Comparison of ENCODE assay signal across 28 cellular contexts in genomic region chr21:45456836-45457160, GRCh38. TPM values are rescaled to one million over a fixed set of nuclear protein-coding genes. Genes with fewer than 3 reads are reported as not detected.
DNase-seq lines count a peak whose midpoint lies in the region; ATAC-seq and TF ChIP-seq lines count a peak whose summit lies in the region.
"Had no signal": no experiment of that assay in that cellular context is flagged by ENCODE, and none has a peak within 500 bp of the region (broad histone marks: within the 10 kb centered on the region; RNA-seq: fewer than 3 reads in every experiment).

No MANE protein-coding gene starts in this region.

- H3K4me3 ChIP-seq in right cardiac atrium (ENCODE audit: low read length) (no peak overlapping the region), sigmoid colon (peak overlapping the region; percentile 32 to 48 (median 47))
- H3K4me3 ChIP-seq: hepatocyte, MG63, ovary had no signal

- POLR2A ChIA-PET in GM10248 (lab: Yijun Ruan, JAX) = no interaction called here

- no peaks in the 10 kb centered on the region for H3K4me1 ChIP-seq in right cardiac atrium (ENCODE audit: control insufficient read depth, insufficient read depth, low read length)
- H3K4me1 ChIP-seq in sigmoid colon = peaks cover 0 to 76% (median 66%) of the 10 kb centered on the region in 4 donors
- H3K4me1 ChIP-seq: gastrocnemius medialis had no signal

- H3K9me3 ChIP-seq in right cardiac atrium (ENCODE audit: control insufficient read depth, low read length) (no peaks in the 10 kb centered on the region), sigmoid colon (peaks cover 0 to 3% (median 0%) of the 10 kb centered on the region in 4 donors)
- H3K9me3 ChIP-seq: gastrocnemius medialis, ovary had no signal

- no peak for TF ChIP-seq POLR2A in sigmoid colon (IDR thresholded peaks at IDR 0.05)

- H3K36me3 ChIP-seq in sigmoid colon = no peaks in the 10 kb centered on the region
- H3K36me3 ChIP-seq: gastrocnemius medialis, MG63, ovary, transverse colon, WERI-Rb-1 had no signal

- no peak for TF ChIP-seq EP300 in sigmoid colon (IDR thresholded peaks at IDR 0.05)

- CTCF ChIA-PET in GM10248 (lab: Yijun Ruan, JAX) = no interaction called here

- TF ChIP-seq CTCF in sigmoid colon (IDR thresholded peaks at IDR 0.05) (no peak), GM10248 (IDR thresholded peaks at IDR 0.05; ENCODE audit: control extremely low read depth, extremely low read depth, low read depth, missing control alignments) (no peak)

- H3K27me3 ChIP-seq in right cardiac atrium (ENCODE audit: control insufficient read depth, insufficient read depth) (no peaks in the 10 kb centered on the region), sigmoid colon (no peaks in the 10 kb centered on the region)
- H3K27me3 ChIP-seq: hepatocyte, MG63, ovary, transverse colon had no signal

- DNase-seq in Right ventricle myocardium superior (peak; percentile 31), cardiac septum (ENCODE audit: low spot score) (no peak), right cardiac atrium (peak; percentile 17 to 67 (median 44)), sigmoid colon (peak; percentile 58), NCI-H524 treated with DMSO at 0.1 percent for 48 hours (lab: John Stamatoyannopoulos, UW) (no peak), SKM-1 treated with dmso at 0.1 percent for 144 hours (lab: John Stamatoyannopoulos, UW; ENCODE audit: unreplicated experiment) (no peak), GM10248 (ENCODE audit: extremely low spot score) (no peak)
- DNase-seq: activated CD4-positive, alpha-beta T cell treated with anti-CD3 and anti-CD28 coated beads for 4 hours; activated naive CD4-positive, alpha-beta T cell treated with anti-CD3 and anti-CD28 coated beads, Interleukin-2, amount 50 U/mL, for 16 hours; gastrocnemius medialis; KG1; mesenchymal stem cell; MG63; NCI-H187 treated with DMSO at 0.1 percent for 48 hours; NCI-H2171 treated with DMSO at 0.1 percent for 48 hours; NCI-H510A treated with DMSO at 0.1 percent for 48 hours; NK-92 treated with Interleukin-12 subunit alpha and Interleukin-12 subunit beta, amount 100 ng/mL, for 24 hours; retina; SIG-M5; stimulated activated CD4-positive, alpha-beta T cell treated with anti-CD3 and anti-CD28 coated beads, Interleukin-12 subunit alpha, Interleukin-12 subunit beta, amount 100 ng/mL, for 4 hours; stimulated activated CD4-positive, alpha-beta T cell treated with anti-CD3 and anti-CD28 coated beads, Interleukin-2, amount 100 ng/mL, for 48 hours; stimulated activated naive CD8-positive, alpha-beta T cell treated with anti-CD3 and anti-CD28 coated beads, Interleukin-15, amount 100 ng/mL, for 72 hours; T-helper 9 cell; transverse colon; WERI-Rb-1 had no signal

- no peak overlapping the region for H3K27ac ChIP-seq in right cardiac atrium (ENCODE audit: low read length)
- H3K27ac ChIP-seq in sigmoid colon = no peak overlapping the region
- H3K27ac ChIP-seq: gastrocnemius medialis, hepatocyte, ovary, transverse colon, WERI-Rb-1 had no signal

- intact Hi-C loops in Right ventricle myocardium superior (cut with DNase I) = no loop called here
- intact Hi-C loops in cardiac septum (cut with DNase I) = no loop called here
- intact Hi-C loops in right cardiac atrium (cut with DNase I) = no loop called here
- intact Hi-C loops in sigmoid colon (cut with DNase I) = no loop called here

- no peak for ATAC-seq in Right ventricle myocardium superior (ENCODE audit: poor library complexity)
- no peak for ATAC-seq in right cardiac atrium
- no peak for ATAC-seq in GM21367 (IDR thresholded peaks at IDR 0.05; ENCODE audit: unreplicated experiment)
- ATAC-seq: gastrocnemius medialis had no signal

- WGBS in right cardiac atrium = 89% methylated on average over 15 of the region's 15 CpGs
- WGBS in sigmoid colon, 2 donors = 73 to 87% methylated on average over 15 of the region's 15 CpGs

RNA-seq across cellular contexts. Expression of gene COL18A1, which starts 51.8 kb away (rescaled TPM):
- total RNA-seq in Right ventricle myocardium superior = 44.2 TPM
- 77.0 TPM for total RNA-seq in cardiac septum
- total RNA-seq in right cardiac atrium = 100 to 1,000 TPM in 1 of 4 donors, 10 to 100 TPM in 3; 63.5 to 134 (median 84.6) TPM
- polyA plus RNA-seq in right cardiac atrium = 52.3 TPM
- total RNA-seq in sigmoid colon = 100 to 1,000 TPM in 3 of 4 donors, 10 to 100 TPM in 1; 39.7 to 197 (median 103) TPM
- 10 to 100 TPM in 1 of 3 donors, 1 to 10 TPM in 2; 4.4 to 34.8 (median 5.4) TPM for polyA plus RNA-seq in sigmoid colon

Comparison
In these comparisons a context has a peak if more than half of its experiments do, and no peak if none do; other contexts are left out.
1. DNase-seq: peak in Right ventricle myocardium superior (single experiment), right cardiac atrium (3 of 3) and sigmoid colon (single experiment); none in cardiac septum (single experiment), NCI-H524 treated with DMSO at 0.1 percent for 48 hours (single experiment), SKM-1 treated with dmso at 0.1 percent for 144 hours (single experiment) and GM10248 (single experiment).